In genomic region chr4:107913283-107913899, GRCh38 we compare ENCODE assay signal across 7 cellular contexts. TPM values are rescaled to one million over a fixed set of nuclear protein-coding genes. Genes with fewer than 3 reads are reported as not detected.
DNase-seq lines count a peak whose midpoint lies in the region; ATAC-seq and TF ChIP-seq lines count a peak whose summit lies in the region.

No MANE protein-coding gene starts in this region.

- intact Hi-C loops in sciatic nerve (cut with DNase I) = loop anchor here (5.0 kb wide), 1 partner anchor 156 kb away; no protein-coding TSS in a partner anchor

- H3K9me3 ChIP-seq in right atrium auricular region = no peaks in the 10 kb centered on the region

- no peak overlapping the region for H3K27ac ChIP-seq in right atrium auricular region

- ATAC-seq in GM18868 (IDR thresholded peaks at IDR 0.05; ENCODE audit: unreplicated experiment) (peak; percentile 90), HG03064 (IDR thresholded peaks at IDR 0.05; ENCODE audit: low read depth, unreplicated experiment) (peak; percentile 89), sciatic nerve (peak; percentile 88)

- no peak overlapping the region for H3K4me3 ChIP-seq in right atrium auricular region

- DNase-seq in DMS53 (lab: John Stamatoyannopoulos, UW) = peak; percentile 72
- peak; percentile 57 for DNase-seq in NCI-H345 (lab: John Stamatoyannopoulos, UW)
- DNase-seq in amniotic epithelial cell (ENCODE audit: low read depth) = peak; percentile 76
- DNase-seq in right atrium auricular region (ENCODE audit: low spot score) = no peak
- DNase-seq in sciatic nerve (ENCODE audit: low spot score) = no peak

- H3K4me1 ChIP-seq in right atrium auricular region = no peaks in the 10 kb centered on the region

- H3K36me3 ChIP-seq in right atrium auricular region = peaks cover 11% of the 10 kb centered on the region

- peak; percentile 53 to 84 for TF ChIP-seq CTCF in right atrium auricular region (IDR thresholded peaks at IDR 0.05)

- H3K27me3 ChIP-seq in right atrium auricular region = no peaks in the 10 kb centered on the region

RNA-seq across cellular contexts. Expression of gene CYP2U1, which starts 18.0 kb away (rescaled TPM):
- 10 to 100 TPM; 11.3 to 11.8 TPM for total RNA-seq in right atrium auricular region
- 27.9 TPM for total RNA-seq in sciatic nerve

Comparison
In these comparisons a context has a peak if more than half of its experiments do, and no peak if none do; other contexts are left out.
1. DNase-seq: peak in DMS53 (single experiment), NCI-H345 (single experiment) and amniotic epithelial cell (single experiment); none in right atrium auricular region (single experiment) and sciatic nerve (single experiment).
2. Peak in every context shown above with its lines, with median percentiles within 50 percentile points of each other: ATAC-seq.